In the genomic region with DNA sequence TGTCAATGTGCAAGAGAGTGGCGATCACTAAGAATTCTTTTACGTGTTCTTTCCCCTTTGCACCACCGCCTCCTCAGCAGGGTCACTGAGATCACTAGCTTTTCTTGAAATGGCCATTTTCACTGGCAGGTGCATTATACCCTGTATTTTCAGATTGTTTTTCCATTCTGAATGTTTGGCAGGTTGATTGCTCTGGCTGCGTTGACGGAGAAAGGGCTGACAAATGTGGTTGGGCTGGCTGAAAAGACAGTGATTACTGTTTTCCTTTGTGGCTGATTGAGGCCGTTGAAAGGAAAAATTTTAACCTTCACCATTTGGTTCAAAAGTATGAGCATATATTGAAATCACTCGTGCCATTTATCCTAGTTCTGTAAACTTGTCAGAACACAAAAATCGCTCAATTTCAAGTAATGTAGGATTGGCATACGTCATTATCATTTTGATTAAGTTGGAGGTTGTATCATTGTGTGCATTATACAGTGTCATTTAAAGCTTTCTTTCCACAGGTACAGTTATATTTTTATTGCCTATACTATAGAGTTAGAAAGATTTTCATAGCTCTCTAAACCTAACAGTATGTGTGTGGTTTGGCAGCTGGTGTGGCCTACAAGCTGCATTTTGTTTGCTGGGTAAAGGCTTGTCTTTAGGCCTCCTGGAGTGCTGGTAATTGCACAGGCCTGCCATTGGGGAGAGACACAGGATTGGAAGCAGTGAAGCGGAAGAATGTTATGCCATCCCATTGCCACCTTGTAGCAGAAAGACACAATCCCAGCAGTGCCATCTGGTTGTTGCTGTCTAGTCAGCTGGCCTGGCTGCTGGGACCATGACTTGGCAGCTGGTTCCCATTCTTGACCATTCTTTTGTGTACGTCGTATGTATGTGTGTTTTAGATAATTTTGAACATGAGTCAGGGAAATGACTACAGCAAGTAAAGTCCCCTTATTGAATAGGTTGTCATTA, we compare ENCODE assay signal across 10 cellular contexts. TPM values are rescaled to one million over a fixed set of nuclear protein-coding genes. Genes with fewer than 3 reads are reported as not detected.
DNase-seq lines count a peak whose midpoint lies in the region; ATAC-seq, FAIRE-seq and TF ChIP-seq lines count a peak whose summit lies in the region.
"Had no signal": no experiment of that assay in that cellular context is flagged by ENCODE, and none has a peak within 500 bp of the region (broad histone marks: within the 10 kb centered on the region; RNA-seq: fewer than 3 reads in every experiment).

No MANE protein-coding gene starts in this region.

- DNase-seq in BE2C (peak; percentile 18), NCI-H1105 (lab: John Stamatoyannopoulos, UW) (peak; percentile 70), SJSA1 (ENCODE audit: low read depth in 1 of 2, low spot score in 2 of 2) (peak; percentile 29 to 43), hepatocyte (ENCODE audit: low spot score) (no peak), kidney (no peak), lower lobe of right lung (no peak), coronary artery (ENCODE audit: low spot score) (no peak)

- WGBS in hepatocyte (ENCODE audit: low lambda C conversion rate, missing lambda C conversion rate): 89% methylated on average over 12 of the region's 12 CpGs

- no peaks in the 10 kb centered on the region for H4K20me1 ChIP-seq in hepatocyte (ENCODE audit: insufficient read depth, poor library complexity, severe bottlenecking)

- H3K27ac ChIP-seq in SJSA1: no peak overlapping the region
- H3K27ac ChIP-seq in hepatocyte: no peak overlapping the region
- H3K27ac ChIP-seq in kidney (ENCODE audit: low read depth in 2 of 2, low read length in 2 of 2): no peak overlapping the region
- H3K27ac ChIP-seq in lower lobe of right lung: no peak overlapping the region
- H3K27ac ChIP-seq in coronary artery: no peak overlapping the region
- H3K27ac ChIP-seq: C4-2B had no signal

- H3K27me3 ChIP-seq in BE2C (no peaks in the 10 kb centered on the region), SJSA1 (replicated peaks) (no peaks in the 10 kb centered on the region), hepatocyte (no peaks in the 10 kb centered on the region), lower lobe of right lung (ENCODE audit: low read depth) (no peaks in the 10 kb centered on the region)

- H3K9me3 ChIP-seq in BE2C (no peaks in the 10 kb centered on the region), SJSA1 (replicated peaks) (no peaks in the 10 kb centered on the region), hepatocyte (ENCODE audit: low read depth) (no peaks in the 10 kb centered on the region), kidney (ENCODE audit: control insufficient read depth in 1 of 2, low read length in 2 of 2) (no peaks in the 10 kb centered on the region), lower lobe of right lung (no peaks in the 10 kb centered on the region)

- H2AFZ ChIP-seq in hepatocyte: no peak overlapping the region

- no peaks in the 10 kb centered on the region for H3K36me3 ChIP-seq in BE2C
- peaks cover 45% of the 10 kb centered on the region for H3K36me3 ChIP-seq in SJSA1
- H3K36me3 ChIP-seq in hepatocyte (replicated peaks; ENCODE audit: insufficient read depth, low read depth): peaks cover 7% of the 10 kb centered on the region
- peaks cover 0 to 4% of the 10 kb centered on the region in 2 donors for H3K36me3 ChIP-seq in kidney (ENCODE audit: control insufficient read depth in 1 of 2, insufficient read depth in 2 of 2, low read length in 2 of 2)
- H3K36me3 ChIP-seq in lower lobe of right lung: peaks cover 79% of the 10 kb centered on the region

- no peak for FAIRE-seq in kidney (lab: Jason Lieb, UNC)
- FAIRE-seq: colon had no signal

- H3K9me2 ChIP-seq in hepatocyte (replicated peaks; ENCODE audit: insufficient read depth): no peaks in the 10 kb centered on the region

- intact Hi-C loops in kidney (cut with DNase I) (no loop called here), lower lobe of right lung (cut with DNase I) (no loop called here)

- no peaks in the 10 kb centered on the region for H3K4me1 ChIP-seq in BE2C
- peaks cover 8% of the 10 kb centered on the region for H3K4me1 ChIP-seq in SJSA1 (replicated peaks)
- no peaks in the 10 kb centered on the region for H3K4me1 ChIP-seq in hepatocyte (ENCODE audit: insufficient read depth)
- H3K4me1 ChIP-seq in kidney (ENCODE audit: control insufficient read depth in 1 of 2, insufficient read depth in 1 of 2, low read depth in 1 of 2, low read length in 2 of 2): no peaks in the 10 kb centered on the region
- no peaks in the 10 kb centered on the region for H3K4me1 ChIP-seq in lower lobe of right lung

- peak; percentile 14; the same call in 1 of the 2 replicates for TF ChIP-seq CTCF in BE2C (IDR thresholded peaks at IDR 0.05; ENCODE audit: low read depth, low read length)
- TF ChIP-seq CTCF in hepatocyte (IDR thresholded peaks at IDR 0.05; ENCODE audit: poor library complexity): peak; percentile 12
- TF ChIP-seq CTCF in kidney (IDR thresholded peaks at IDR 0.05; ENCODE audit: borderline replicate concordance, extremely low read depth, insufficient read depth): no peak
- no peak for TF ChIP-seq CTCF in lower lobe of right lung (IDR thresholded peaks at IDR 0.05)
- no peak for TF ChIP-seq CTCF in coronary artery (IDR thresholded peaks at IDR 0.05)

- no peak overlapping the region for H3K9ac ChIP-seq in kidney (ENCODE audit: low read length in 2 of 2)

- H3K79me2 ChIP-seq in hepatocyte: no peaks in the 10 kb centered on the region

- ATAC-seq in lower lobe of right lung (no peak), HG02798 (IDR thresholded peaks at IDR 0.05; ENCODE audit: poor library complexity, unreplicated experiment) (no peak)

- no peak overlapping the region for H3K4me2 ChIP-seq in hepatocyte

- H3K4me3 ChIP-seq in BE2C (ENCODE audit: low read depth, low read length) (no peak overlapping the region), SJSA1 (no peak overlapping the region), hepatocyte (no peak overlapping the region), kidney (ENCODE audit: low read length in 2 of 2) (no peak overlapping the region), lower lobe of right lung (no peak overlapping the region), coronary artery (no peak overlapping the region)

RNA-seq across cellular contexts. Expression of gene DYNC1I2, which starts 36.7 kb away (rescaled TPM):
- 17.5 TPM for polyA plus RNA-seq in BE2C (2012; ENCODE audit: insufficient read depth, insufficient read length, low read depth)
- total RNA-seq in SJSA1 (2014; rRNA removed; shearing (Covaris generic)): 140 and 160 TPM in 2 replicates
- 116 and 122 TPM in 2 replicates for total RNA-seq in hepatocyte
- 51.3 and 54.3 TPM in 2 replicates for polyA plus RNA-seq in hepatocyte
- 108 TPM for total RNA-seq in kidney
- polyA plus RNA-seq in kidney (ENCODE audit: insufficient read depth, low read depth, low replicate concordance): 81.7 TPM
- 77.2 TPM for total RNA-seq in lower lobe of right lung

Comparison
In these comparisons a context has a peak if more than half of its experiments do, and no peak if none do; other contexts are left out.
1. DNase-seq: peak in BE2C (single experiment), NCI-H1105 (single experiment) and SJSA1 (2 of 2); none in hepatocyte (single experiment), kidney (single experiment), lower lobe of right lung (single experiment) and coronary artery (single experiment).
2. CTCF ChIP-seq: peak in BE2C (single experiment) and hepatocyte (single experiment); none in kidney (single experiment), lower lobe of right lung (single experiment) and coronary artery (single experiment).